Comparison of ENCODE assay signal across 30 cellular contexts in genomic region chr1:246797157-246797556, GRCh38.
"Had no signal": no experiment of that assay in that cellular context is flagged by ENCODE, and none has a peak within 500 bp of the region (broad histone marks: within the 10 kb centered on the region; RNA-seq: fewer than 3 reads in every experiment).

No MANE protein-coding gene starts in this region.

- H3K9me3 ChIP-seq: adrenal gland had no signal

- H3K4me1 ChIP-seq: adrenal gland had no signal

- H3K4me3 ChIP-seq: adrenal gland, cardiac muscle cell had no signal

- ATAC-seq: activated CD8-positive, alpha-beta T cell treated with anti-CD3 and anti-CD28 coated beads for 36 hours; activated naive CD4-positive, alpha-beta T cell treated with anti-CD3 and anti-CD28 coated beads, Interleukin-2, amount 50 U/mL, for 72 hours; activated T-cell treated with anti-CD3 and anti-CD28 coated beads, Interleukin-2, amount 50 U/mL, for 4 hours; activated T-cell treated with anti-CD3 and anti-CD28 coated beads, Interleukin-2, amount 50 U/mL, for 72 hours; activated T-helper 17 cell treated with anti-CD3 and anti-CD28 coated beads, Interleukin-2, amount 50 U/mL, for 72 hours had no signal

- H3K36me3 ChIP-seq: adrenal gland, cardiac muscle cell had no signal

- H3K27me3 ChIP-seq: adrenal gland, cardiac muscle cell had no signal

- FAIRE-seq: bronchial epithelial cell, TTC549 had no signal

- H3K27ac ChIP-seq: adrenal gland, cardiac muscle cell, VCaP had no signal

- DNase-seq: activated B cell treated with CpG ODN at 0.5 μM for 24 hours; activated CD4-positive, alpha-beta memory T cell treated with anti-CD3 and anti-CD28 coated beads for 36 hours; activated CD4-positive, alpha-beta T cell treated with anti-CD3 and anti-CD28 coated beads for 4 hours; activated CD4-positive, alpha-beta T cell treated with anti-CD3 and anti-CD28 coated beads, Interleukin-2, amount 10 ng/mL, durations not matched to agents 24 days and 14 days; activated CD4-positive, alpha-beta T cell treated with anti-CD3 and anti-CD28 coated beads, Interleukin-2, amount 50 U/mL, for 1 hour; activated CD4-positive, alpha-beta T cell treated with anti-CD3 and anti-CD28 coated beads, Interleukin-2, amount 50 U/mL, for 4 hours; activated CD4-positive, CD25-positive, alpha-beta regulatory T cell treated with anti-CD3 and anti-CD28 coated beads, Interleukin-2, amount 50 U/mL, for 72 hours; activated CD8-positive, alpha-beta memory T cell treated with anti-CD3 and anti-CD28 coated beads, Interleukin-2, amount 50 U/mL, for 4 hours; activated CD8-positive, alpha-beta T cell treated with anti-CD3 and anti-CD28 coated beads for 36 hours; activated gamma-delta T cell treated with Interleukin-2 at 50 U/mL for 16 hours; activated naive CD4-positive, alpha-beta T cell; activated naive CD4-positive, alpha-beta T cell treated with anti-CD3 and anti-CD28 coated beads for 36 hours; activated naive CD4-positive, alpha-beta T cell treated with anti-CD3 and anti-CD28 coated beads, Interleukin-2, amount 50 U/mL, for 16 hours; activated naive CD8-positive, alpha-beta T cell treated with anti-CD3 and anti-CD28 coated beads for 36 hours; activated T-cell treated with anti-CD3 and anti-CD28 coated beads for 4 hours; activated T-cell treated with anti-CD3 and anti-CD28 coated beads, Interleukin-2, amount 50 U/mL, for 1 hour; activated T-cell treated with anti-CD3 and anti-CD28 coated beads, Interleukin-2, amount 50 U/mL, for 4 hours; activated T-cell treated with anti-CD3 and anti-CD28 coated beads, Interleukin-2, amount 50 U/mL, for 72 hours; adrenal gland; amniotic stem cell; central memory CD4-positive, alpha-beta T cell; T-helper 1 cell; T-helper 2 cell; T-helper 9 cell had no signal
